1 cellular context compared by ENCODE assay signal in the genomic region with DNA sequence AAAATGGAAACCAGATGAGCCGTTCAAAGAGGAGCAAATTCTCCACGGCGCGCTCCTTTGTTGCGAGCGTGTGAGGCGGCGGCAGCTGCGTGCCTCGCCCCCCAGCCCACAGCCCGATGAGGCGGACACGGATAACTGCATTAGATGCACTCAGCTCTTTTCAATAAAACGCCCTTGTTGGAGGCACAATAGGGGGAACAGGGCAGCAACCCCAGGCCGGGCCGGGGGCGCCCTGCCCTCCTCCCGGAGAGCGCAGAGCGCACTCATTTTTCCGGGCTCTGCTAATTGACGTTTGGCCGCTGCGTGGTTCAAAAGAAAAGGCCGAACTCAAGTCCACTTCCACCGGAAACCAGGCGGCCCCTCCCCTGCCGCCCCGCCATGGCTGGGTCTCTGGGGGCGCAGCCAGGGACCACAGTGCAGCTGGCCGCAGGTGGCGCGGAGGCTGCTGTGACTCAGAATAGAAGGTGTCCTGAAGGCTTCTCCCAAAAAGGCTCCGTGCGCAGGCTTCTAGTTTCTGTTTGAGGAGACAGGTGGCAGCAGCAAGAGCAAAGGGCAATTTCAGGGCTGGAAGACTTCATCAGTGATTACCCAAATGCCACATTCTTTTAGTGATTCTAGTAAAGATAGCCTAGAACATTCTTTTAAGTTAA.
TF ChIP-seq lines count a peak whose summit lies in the region.

No MANE protein-coding gene starts in this region.

TF ChIP-seq in HepG2, 621 proteins besides CTCF, POLR2A, EP300 and RAD21 (continued from another document and continues in another):
- peak; percentile 16; the same call in 1 of the 2 replicates for TF ChIP-seq CSRNP1 (CRISPR knock-in tag; IDR thresholded peaks at IDR 0.05)
- peak; percentile 79 for TF ChIP-seq TAF15 (IDR thresholded peaks at IDR 0.05; ENCODE audit: low read depth, low read length, poor library complexity, severe bottlenecking)
- TF ChIP-seq PRMT3 (CRISPR knock-in tag; IDR thresholded peaks at IDR 0.05; ENCODE audit: borderline replicate concordance, low read depth): no peak
- TF ChIP-seq SP1 (IDR thresholded peaks at IDR 0.05): no peak
- peak; percentile 59 for TF ChIP-seq SP1 (CRISPR knock-in tag; IDR thresholded peaks at IDR 0.05)
- TF ChIP-seq ZNF891 (CRISPR knock-in tag; IDR thresholded peaks at IDR 0.05): no peak; the same call in 1 of the 2 replicates
- no peak for TF ChIP-seq ZNF543 (CRISPR knock-in tag; IDR thresholded peaks at IDR 0.05)
- TF ChIP-seq HNRNPH1 (optimal IDR thresholded peaks at IDR 0.05; ENCODE audit: low read depth, low read length): no peak
- TF ChIP-seq HNRNPLL (IDR thresholded peaks at IDR 0.05; ENCODE audit: low read depth, low read length, poor library complexity, severe bottlenecking): peak; percentile 95
- TF ChIP-seq NR3C1 (CRISPR knock-in tag; IDR thresholded peaks at IDR 0.05): no peak
- TF ChIP-seq ZNF646 (CRISPR knock-in tag; IDR thresholded peaks at IDR 0.05): no peak
- no peak for TF ChIP-seq REXO4 (CRISPR knock-in tag; IDR thresholded peaks at IDR 0.05; ENCODE audit: borderline replicate concordance)
- no peak for TF ChIP-seq ZBTB8A (CRISPR knock-in tag; IDR thresholded peaks at IDR 0.05; ENCODE audit: borderline replicate concordance, low read depth)
- no peak for TF ChIP-seq NONO (IDR thresholded peaks at IDR 0.05)
- TF ChIP-seq NONO (CRISPR knock-in tag; conservative IDR thresholded peaks at IDR 0.05): peak; percentile 59
- TF ChIP-seq ZNF704 (CRISPR knock-in tag; IDR thresholded peaks at IDR 0.05; ENCODE audit: borderline replicate concordance): no peak
- peak; percentile 21 for TF ChIP-seq NR2F6 (IDR thresholded peaks at IDR 0.05)
- TF ChIP-seq NR2F6 (CRISPR knock-in tag; IDR thresholded peaks at IDR 0.05): peak; percentile 61
- TF ChIP-seq NRL (CRISPR knock-in tag; IDR thresholded peaks at IDR 0.05; ENCODE audit: borderline replicate concordance): peak; percentile 32; the same call in 1 of the 2 replicates
- TF ChIP-seq EED (CRISPR knock-in tag; IDR thresholded peaks at IDR 0.05): no peak
- no peak for TF ChIP-seq AKNA (CRISPR knock-in tag; IDR thresholded peaks at IDR 0.05; ENCODE audit: borderline replicate concordance)
- no peak for TF ChIP-seq ZNF577 (CRISPR knock-in tag; IDR thresholded peaks at IDR 0.05; ENCODE audit: borderline replicate concordance, low read depth)
- TF ChIP-seq, protein P1, sequence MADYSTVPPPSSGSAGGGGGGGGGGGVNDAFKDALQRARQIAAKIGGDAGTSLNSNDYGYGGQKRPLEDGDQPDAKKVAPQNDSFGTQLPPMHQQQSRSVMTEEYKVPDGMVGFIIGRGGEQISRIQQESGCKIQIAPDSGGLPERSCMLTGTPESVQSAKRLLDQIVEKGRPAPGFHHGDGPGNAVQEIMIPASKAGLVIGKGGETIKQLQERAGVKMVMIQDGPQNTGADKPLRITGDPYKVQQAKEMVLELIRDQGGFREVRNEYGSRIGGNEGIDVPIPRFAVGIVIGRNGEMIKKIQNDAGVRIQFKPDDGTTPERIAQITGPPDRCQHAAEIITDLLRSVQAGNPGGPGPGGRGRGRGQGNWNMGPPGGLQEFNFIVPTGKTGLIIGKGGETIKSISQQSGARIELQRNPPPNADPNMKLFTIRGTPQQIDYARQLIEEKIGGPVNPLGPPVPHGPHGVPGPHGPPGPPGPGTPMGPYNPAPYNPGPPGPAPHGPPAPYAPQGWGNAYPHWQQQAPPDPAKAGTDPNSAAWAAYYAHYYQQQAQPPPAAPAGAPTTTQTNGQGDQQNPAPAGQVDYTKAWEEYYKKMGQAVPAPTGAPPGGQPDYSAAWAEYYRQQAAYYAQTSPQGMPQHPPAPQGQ (CRISPR knock-in tag; IDR thresholded peaks at IDR 0.05; ENCODE audit: borderline replicate concordance): no peak
- no peak for TF ChIP-seq MEIS1 (CRISPR knock-in tag; IDR thresholded peaks at IDR 0.05; ENCODE audit: borderline replicate concordance)
- TF ChIP-seq POLR2AphosphoS5 (IDR thresholded peaks at IDR 0.05; ENCODE audit: low read depth, low read length): peak; percentile 60
- TF ChIP-seq ZFP36 (IDR thresholded peaks at IDR 0.05; ENCODE audit: borderline replicate concordance, low read depth, low read length, partially characterized antibody): no peak
- TF ChIP-seq MIXL1 (CRISPR knock-in tag; IDR thresholded peaks at IDR 0.05): peak; percentile 94
- 0 out of 2 replicates have a peak, but pooled peaks have one; percentile 52 for TF ChIP-seq NKX3-1 (CRISPR knock-in tag; IDR thresholded peaks at IDR 0.05)
- 0 out of 2 replicates have a peak, but pooled peaks have one; percentile 41 for TF ChIP-seq ZNF644 (CRISPR knock-in tag; IDR thresholded peaks at IDR 0.05; ENCODE audit: low read depth)
- TF ChIP-seq MEF2D (CRISPR knock-in tag; IDR thresholded peaks at IDR 0.05): peak; percentile 91
- peak; percentile 61; the same call in 1 of the 2 replicates for TF ChIP-seq ZSCAN9 (CRISPR knock-in tag; IDR thresholded peaks at IDR 0.05; ENCODE audit: borderline replicate concordance)
- 0 out of 2 replicates have a peak, but pooled peaks have one; percentile 9 for TF ChIP-seq HMG20A (CRISPR knock-in tag; IDR thresholded peaks at IDR 0.05; ENCODE audit: borderline replicate concordance)
- no peak for TF ChIP-seq ZNF468 (CRISPR knock-in tag; IDR thresholded peaks at IDR 0.05)
- no peak for TF ChIP-seq ZNF580 (CRISPR knock-in tag; IDR thresholded peaks at IDR 0.05; ENCODE audit: borderline replicate concordance, low read depth)
- peak; percentile 29; the same call in 1 of the 2 replicates for TF ChIP-seq YEATS2 (CRISPR knock-in tag; IDR thresholded peaks at IDR 0.05; ENCODE audit: borderline replicate concordance)
- no peak for TF ChIP-seq SMARCE1 (IDR thresholded peaks at IDR 0.05; ENCODE audit: borderline replicate concordance)
- TF ChIP-seq RARA (CRISPR knock-in tag; IDR thresholded peaks at IDR 0.05): peak; percentile 65
- peak; percentile 60 for TF ChIP-seq ZNF710 (CRISPR knock-in tag; IDR thresholded peaks at IDR 0.05; ENCODE audit: borderline replicate concordance)
- peak; percentile 72 for TF ChIP-seq PHF8 (CRISPR knock-in tag; IDR thresholded peaks at IDR 0.05)
